ENCODE assay signal across 8 cellular contexts in the genomic region with DNA sequence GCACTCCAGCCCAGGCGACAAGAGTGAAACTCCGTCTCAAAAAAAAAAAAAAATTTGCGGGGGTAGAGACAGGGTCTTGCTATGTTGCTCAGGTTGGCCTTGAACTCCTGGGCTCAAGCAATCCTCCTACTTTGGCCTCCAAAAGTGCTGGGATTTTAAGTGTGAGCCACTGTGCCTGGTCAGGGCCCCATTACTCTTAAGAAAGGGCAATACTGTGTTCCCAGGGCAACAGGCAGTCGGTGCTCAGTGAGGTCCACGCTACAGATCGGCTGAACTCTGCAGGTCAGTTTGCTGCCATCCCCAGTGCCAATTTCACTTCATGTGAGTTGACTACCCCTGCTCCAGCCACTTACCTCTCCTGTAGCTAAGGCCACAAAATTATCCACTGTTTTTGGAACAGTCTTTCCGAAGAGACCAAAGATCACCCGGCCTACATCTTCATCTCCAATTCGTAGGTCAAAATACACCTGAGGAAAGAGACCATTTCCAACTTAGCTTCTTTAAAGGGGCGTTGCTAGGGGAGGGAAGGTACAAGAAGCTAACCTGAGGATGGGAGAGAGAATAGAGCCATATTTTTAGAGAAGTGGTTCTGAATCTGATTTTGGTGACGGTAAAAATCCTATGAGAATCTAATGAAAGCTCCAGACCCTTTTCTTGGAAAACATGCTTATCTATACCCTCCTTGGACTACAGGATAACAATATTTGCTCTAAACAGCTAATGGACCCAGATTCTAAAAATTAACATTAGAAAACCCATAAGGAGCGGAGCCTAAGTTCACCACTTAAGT. TPM values are rescaled to one million over a fixed set of nuclear protein-coding genes. Genes with fewer than 3 reads are reported as not detected.
DNase-seq lines count a peak whose midpoint lies in the region; ATAC-seq and TF ChIP-seq lines count a peak whose summit lies in the region.

No MANE protein-coding gene starts in this region.

- CTCF ChIA-PET in activated CD8-positive, alpha-beta T cell treated with anti-CD3 and anti-CD28 coated beads for 36 hours (lab: Charles Lee), result interaction anchor here (1.0 to 2.4 kb wide), 3 partner anchors 9 to 566 kb away, joined by 3 to 40 read pairs (median 3); a partner anchor contains a TSS

- H3K27me3 ChIP-seq in iPS DF 6.9 (ENCODE audit: control insufficient read depth, insufficient read depth, low read length), result no peaks in the 10 kb centered on the region

- no peaks in the 10 kb centered on the region for H3K9me3 Mint-ChIP-seq in activated CD8-positive, alpha-beta T cell treated with anti-CD3 and anti-CD28 coated beads for 36 hours
- H3K9me3 Mint-ChIP-seq in stimulated activated memory B cell treated with anti-CD40 and anti-IgM and Interleukin-4, amounts not matched to agents 10 μg/mL and 1 μg/mL and 100 μg/mL, for 72 hours, result no peaks in the 10 kb centered on the region

- no peak for TF ChIP-seq CTCF in activated CD8-positive, alpha-beta T cell treated with anti-CD3 and anti-CD28 coated beads for 36 hours (IDR thresholded peaks at IDR 0.05)

- H3K27ac ChIP-seq in iPS DF 6.9 (ENCODE audit: low read length), result no peak overlapping the region

- peak overlapping the region; percentile 90 for H3K4me3 Mint-ChIP-seq in activated CD8-positive, alpha-beta T cell treated with anti-CD3 and anti-CD28 coated beads for 36 hours
- H3K4me3 Mint-ChIP-seq in stimulated activated memory B cell treated with anti-CD40 and anti-IgM and Interleukin-4, amounts not matched to agents 10 μg/mL and 1 μg/mL and 100 μg/mL, for 72 hours, result peak overlapping the region; percentile 96

- intact Hi-C loops in activated CD8-positive, alpha-beta T cell treated with anti-CD3 and anti-CD28 coated beads for 36 hours (cut with micrococcal nuclease), result no loop called here

- peak overlapping the region; percentile 90 for H3K27ac Mint-ChIP-seq in activated CD8-positive, alpha-beta T cell treated with anti-CD3 and anti-CD28 coated beads for 36 hours
- H3K27ac Mint-ChIP-seq in stimulated activated memory B cell treated with anti-CD40 and anti-IgM and Interleukin-4, amounts not matched to agents 10 μg/mL and 1 μg/mL and 100 μg/mL, for 72 hours, result peak overlapping the region; percentile 91

- no peaks in the 10 kb centered on the region for H3K9me3 ChIP-seq in iPS DF 6.9 (ENCODE audit: control insufficient read depth, insufficient read depth, low read length)

- peaks cover 43% of the 10 kb centered on the region for H3K4me1 Mint-ChIP-seq in activated CD8-positive, alpha-beta T cell treated with anti-CD3 and anti-CD28 coated beads for 36 hours (ENCODE audit: low read depth)
- H3K4me1 Mint-ChIP-seq in stimulated activated memory B cell treated with anti-CD40 and anti-IgM and Interleukin-4, amounts not matched to agents 10 μg/mL and 1 μg/mL and 100 μg/mL, for 72 hours, result peaks cover 65% of the 10 kb centered on the region

- H3K27me3 Mint-ChIP-seq in activated CD8-positive, alpha-beta T cell treated with anti-CD3 and anti-CD28 coated beads for 36 hours, result no peaks in the 10 kb centered on the region
- H3K27me3 Mint-ChIP-seq in stimulated activated memory B cell treated with anti-CD40 and anti-IgM and Interleukin-4, amounts not matched to agents 10 μg/mL and 1 μg/mL and 100 μg/mL, for 72 hours, result no peaks in the 10 kb centered on the region

- H3K36me3 ChIP-seq in iPS DF 6.9 (ENCODE audit: control insufficient read depth, insufficient read depth, low read length), result peaks cover 34% of the 10 kb centered on the region

- H3K4me3 ChIP-seq in iPS DF 6.9 (ENCODE audit: low read length), result peak overlapping the region; percentile 75; the same call in 1 of the 2 replicates

- POLR2A ChIA-PET in activated CD8-positive, alpha-beta T cell treated with anti-CD3 and anti-CD28 coated beads for 36 hours (lab: Charles Lee), result interaction anchor here (0.7 to 3.0 kb wide), 5 partner anchors 10 to 298 kb away, joined by 3 to 30 read pairs (median 3); a partner anchor contains a TSS

- WGBS in iPS DF 6.9 (ENCODE audit: insufficient coverage, insufficient read length), result no CpG with 5 or more reads among the region's 12 CpGs

- DNase-seq in DMS53 (lab: John Stamatoyannopoulos, UW), result peak; percentile 27
- no peak for DNase-seq in DMS53 treated with DMSO at 0.1 percent for 48 hours (lab: John Stamatoyannopoulos, UW; ENCODE audit: unreplicated experiment)
- DNase-seq in activated CD8-positive, alpha-beta T cell treated with anti-CD3 and anti-CD28 coated beads for 36 hours, result no peak
- DNase-seq in iPS DF 6.9 (ENCODE audit: low read depth, low spot score), result no peak
- DNase-seq in NCI-H526 (lab: John Stamatoyannopoulos, UW), result no peak
- DNase-seq in NK-92 treated with Interleukin-12 subunit alpha and Interleukin-12 subunit beta, amount 100 ng/mL, for 24 hours (lab: John Stamatoyannopoulos, UW), result no peak
- DNase-seq in pons (ENCODE audit: low spot score), result no peak

- ATAC-seq in activated CD8-positive, alpha-beta T cell treated with anti-CD3 and anti-CD28 coated beads for 36 hours, result no peak
- ATAC-seq in stimulated activated memory B cell treated with anti-CD40 and anti-IgM and Interleukin-4, amounts not matched to agents 10 μg/mL and 1 μg/mL and 100 μg/mL, for 72 hours, result no peak

- peaks cover 29% of the 10 kb centered on the region for H3K36me3 Mint-ChIP-seq in activated CD8-positive, alpha-beta T cell treated with anti-CD3 and anti-CD28 coated beads for 36 hours (ENCODE audit: low read depth)
- H3K36me3 Mint-ChIP-seq in stimulated activated memory B cell treated with anti-CD40 and anti-IgM and Interleukin-4, amounts not matched to agents 10 μg/mL and 1 μg/mL and 100 μg/mL, for 72 hours, result peaks cover 37% of the 10 kb centered on the region

- no peaks in the 10 kb centered on the region for H3K4me1 ChIP-seq in iPS DF 6.9 (ENCODE audit: control insufficient read depth, insufficient read depth, low read length)

RNA-seq across cellular contexts. Expression of a gene that starts 0.9 kb away (rescaled TPM):
- 100 to 1,000 TPM; 223 to 227 TPM for total RNA-seq in activated CD8-positive, alpha-beta T cell treated with anti-CD3 and anti-CD28 coated beads for 36 hours

RNA-seq across cellular contexts. Expression of a gene that starts 10.4 kb away (rescaled TPM):
- total RNA-seq in activated CD8-positive, alpha-beta T cell treated with anti-CD3 and anti-CD28 coated beads for 36 hours, result 1 to 10 TPM; 1.6 to 1.8 TPM
